ENCODE assay signal across 22 cellular contexts in genomic region chr5:125695994-125696679, GRCh38.
DNase-seq lines count a peak whose midpoint lies in the region; ATAC-seq, FAIRE-seq and TF ChIP-seq lines count a peak whose summit lies in the region.
"Had no signal": no experiment of that assay in that cellular context is flagged by ENCODE, and none has a peak within 500 bp of the region (broad histone marks: within the 10 kb centered on the region; RNA-seq: fewer than 3 reads in every experiment).

No MANE protein-coding gene starts in this region.

- H3K36me3 ChIP-seq in astrocyte (ENCODE audit: insufficient read depth, low read length), result no peaks in the 10 kb centered on the region

- H4K20me1 ChIP-seq in astrocyte (ENCODE audit: insufficient read depth, low read length), result no peaks in the 10 kb centered on the region

- H3K79me2 ChIP-seq in astrocyte (ENCODE audit: insufficient read depth, low read length), result no peaks in the 10 kb centered on the region

- H3K9ac ChIP-seq in astrocyte (ENCODE audit: low read length), result no peak overlapping the region

- H3K4me3 ChIP-seq in astrocyte (ENCODE audit: insufficient read depth, low read depth, low read length) (no peak overlapping the region), fibroblast of villous mesenchyme (ENCODE audit: low read depth, low read length) (no peak overlapping the region)

- H3K9me3 ChIP-seq in astrocyte (ENCODE audit: insufficient read depth, low read depth, low read length), result no peaks in the 10 kb centered on the region

- TF ChIP-seq CTCF in astrocyte (IDR thresholded peaks at IDR 0.05; ENCODE audit: insufficient read depth, low read depth, low read length), result no peak
- no peak for TF ChIP-seq CTCF in fibroblast of villous mesenchyme (IDR thresholded peaks at IDR 0.05; ENCODE audit: insufficient read depth, low read depth, low read length)

- no peaks in the 10 kb centered on the region for H3K27me3 ChIP-seq in astrocyte (ENCODE audit: insufficient read depth, low read length)

- H3K9me3 Mint-ChIP-seq in astrocyte (ENCODE audit: unreplicated experiment), result peaks cover 2% of the 10 kb centered on the region
- no peaks in the 10 kb centered on the region for H3K9me3 Mint-ChIP-seq in stimulated activated memory B cell treated with anti-CD40 and anti-IgM and Interleukin-4, amounts not matched to agents 10 μg/mL and 1 μg/mL and 100 μg/mL, for 72 hours

- ATAC-seq in GM21447 (IDR thresholded peaks at IDR 0.05; ENCODE audit: unreplicated experiment) (no peak), GM18907 (IDR thresholded peaks at IDR 0.05; ENCODE audit: unreplicated experiment) (no peak)
- no peak for ATAC-seq in stimulated activated memory B cell treated with anti-CD40 and anti-IgM and Interleukin-4, amounts not matched to agents 10 μg/mL and 1 μg/mL and 100 μg/mL, for 72 hours
- ATAC-seq: WTC11 had no signal

- H3K27ac Mint-ChIP-seq in astrocyte (ENCODE audit: unreplicated experiment), result peak overlapping the region; percentile 38
- H3K27ac Mint-ChIP-seq in stimulated activated memory B cell treated with anti-CD40 and anti-IgM and Interleukin-4, amounts not matched to agents 10 μg/mL and 1 μg/mL and 100 μg/mL, for 72 hours, result no peak overlapping the region
- H3K27ac Mint-ChIP-seq: activated CD4-positive, alpha-beta memory T cell treated with anti-CD3 and anti-CD28 coated beads, Interleukin-2, amount 10 ng/mL, durations not matched to agents 7 days and 5 days; CD4-positive, CD25-positive, alpha-beta regulatory T cell; endodermal cell; WTC11 had no signal

- H2AFZ ChIP-seq in astrocyte (ENCODE audit: low read depth, low read length), result no peak overlapping the region

- no peaks in the 10 kb centered on the region for H3K27me3 Mint-ChIP-seq in astrocyte (ENCODE audit: low read depth, unreplicated experiment)
- H3K27me3 Mint-ChIP-seq in stimulated activated memory B cell treated with anti-CD40 and anti-IgM and Interleukin-4, amounts not matched to agents 10 μg/mL and 1 μg/mL and 100 μg/mL, for 72 hours, result peaks cover 24% of the 10 kb centered on the region
- H3K27me3 Mint-ChIP-seq: activated CD4-positive, alpha-beta memory T cell treated with anti-CD3 and anti-CD28 coated beads, Interleukin-2, amount 10 ng/mL, durations not matched to agents 7 days and 5 days; CD4-positive, CD25-positive, alpha-beta regulatory T cell had no signal

- peak overlapping the region; percentile 22 for H3K4me2 ChIP-seq in astrocyte (ENCODE audit: low read length)

- peak overlapping the region; percentile 51 for H3K27ac ChIP-seq in astrocyte (ENCODE audit: low read depth, low read length)

- DNase-seq in AG08395 (ENCODE audit: low spot score) (peak; percentile 24), HS-5 (ENCODE audit: low read depth) (peak; percentile 8), astrocyte (ENCODE audit: low read depth) (peak; percentile 72), fibroblast of villous mesenchyme (ENCODE audit: low read depth) (peak; percentile 30), SHP77 treated with DMSO at 0.1 percent for 48 hours (lab: John Stamatoyannopoulos, UW) (no peak)
- DNase-seq: activated CD4-positive, alpha-beta memory T cell treated with anti-CD3 and anti-CD28 coated beads, Interleukin-2, amount 10 ng/mL, durations not matched to agents 7 days and 5 days; activated naive CD4-positive, alpha-beta T cell treated with Interleukin-2 at 50 U/mL for 16 hours; activated T-cell treated with anti-CD3 and anti-CD28 coated beads, Interleukin-2, amount 50 U/mL, for 1 hour; CD4-positive, CD25-positive, alpha-beta regulatory T cell; DMS153; endodermal cell; MV-4-11; NCI-H2029; NCI-H524 treated with DMSO at 0.1 percent for 48 hours; nephron progenitor cell had no signal

- peaks cover 18% of the 10 kb centered on the region for H3K4me1 Mint-ChIP-seq in astrocyte (ENCODE audit: low read depth, unreplicated experiment)
- H3K4me1 Mint-ChIP-seq in stimulated activated memory B cell treated with anti-CD40 and anti-IgM and Interleukin-4, amounts not matched to agents 10 μg/mL and 1 μg/mL and 100 μg/mL, for 72 hours, result no peaks in the 10 kb centered on the region
- H3K4me1 Mint-ChIP-seq: activated CD4-positive, alpha-beta memory T cell treated with anti-CD3 and anti-CD28 coated beads, Interleukin-2, amount 10 ng/mL, durations not matched to agents 7 days and 5 days; CD4-positive, CD25-positive, alpha-beta regulatory T cell had no signal

- peak; percentile 50 for FAIRE-seq in astrocyte (lab: Jason Lieb, UNC)
- FAIRE-seq: frontal cortex, GM12891 had no signal

- no peak overlapping the region for H3K4me3 Mint-ChIP-seq in astrocyte (ENCODE audit: unreplicated experiment)
- H3K4me3 Mint-ChIP-seq in stimulated activated memory B cell treated with anti-CD40 and anti-IgM and Interleukin-4, amounts not matched to agents 10 μg/mL and 1 μg/mL and 100 μg/mL, for 72 hours, result no peak overlapping the region
- H3K4me3 Mint-ChIP-seq: activated CD4-positive, alpha-beta memory T cell treated with anti-CD3 and anti-CD28 coated beads, Interleukin-2, amount 10 ng/mL, durations not matched to agents 7 days and 5 days; CD4-positive, CD25-positive, alpha-beta regulatory T cell; endodermal cell; mesothelial cell of epicardium; nephron progenitor cell; WTC11 had no signal

- no peaks in the 10 kb centered on the region for H3K36me3 Mint-ChIP-seq in astrocyte (ENCODE audit: low read depth, unreplicated experiment)
- H3K36me3 Mint-ChIP-seq in stimulated activated memory B cell treated with anti-CD40 and anti-IgM and Interleukin-4, amounts not matched to agents 10 μg/mL and 1 μg/mL and 100 μg/mL, for 72 hours, result no peaks in the 10 kb centered on the region
- H3K36me3 Mint-ChIP-seq: CD4-positive, CD25-positive, alpha-beta regulatory T cell; mesothelial cell of epicardium had no signal

- H3K4me1 ChIP-seq in astrocyte (ENCODE audit: insufficient read depth, low read length), result peaks cover 19% of the 10 kb centered on the region
